ENCODE assay signal across 14 cellular contexts in genomic region chr3:123635220-123635619, GRCh38. TPM values are rescaled to one million over a fixed set of nuclear protein-coding genes. Genes with fewer than 3 reads are reported as not detected.
DNase-seq lines count a peak whose midpoint lies in the region; ATAC-seq and TF ChIP-seq lines count a peak whose summit lies in the region.
"Had no signal": no experiment of that assay in that cellular context is flagged by ENCODE, and none has a peak within 500 bp of the region (broad histone marks: within the 10 kb centered on the region; RNA-seq: fewer than 3 reads in every experiment).

No MANE protein-coding gene starts in this region.

- no peaks in the 10 kb centered on the region for H3F3A ChIP-seq in MM.1S (ENCODE audit: insufficient read depth, low read length)

- peaks cover 38% of the 10 kb centered on the region for H3K4me1 Mint-ChIP-seq in endodermal cell
- H3K4me1 Mint-ChIP-seq in progenitor cell of endocrine pancreas (ENCODE audit: low read depth), result peaks cover 43% of the 10 kb centered on the region
- H3K4me1 Mint-ChIP-seq in activated T-helper 1 cell treated with anti-CD3 and anti-CD28 coated beads, Interleukin-12 subunit alpha, Interleukin-12 subunit beta, Interleukin-2, Interleukin-4 antibody, amounts not matched to agents 30 ng/mL and 10 ng/mL and 1 ng/mL, durations not matched to agents 14 hours and 24 hours and 36 hours (ENCODE audit: low read depth), result no peaks in the 10 kb centered on the region
- H3K4me1 Mint-ChIP-seq: B cell had no signal

- H3K9me3 ChIP-seq in endodermal cell (ENCODE audit: control insufficient read depth, low read length), result no peaks in the 10 kb centered on the region
- H3K9me3 ChIP-seq in MM.1S (replicated peaks; ENCODE audit: insufficient read depth, low read length), result no peaks in the 10 kb centered on the region

- no peak overlapping the region for H3K4me2 ChIP-seq in MM.1S (ENCODE audit: low read depth, low read length)

- no peaks in the 10 kb centered on the region for H3K79me2 ChIP-seq in MM.1S (ENCODE audit: low read length)

- H3K9me3 Mint-ChIP-seq in endodermal cell (no peaks in the 10 kb centered on the region), progenitor cell of endocrine pancreas (ENCODE audit: low read depth) (no peaks in the 10 kb centered on the region)
- H3K9me3 Mint-ChIP-seq in activated T-helper 1 cell treated with anti-CD3 and anti-CD28 coated beads, Interleukin-12 subunit alpha, Interleukin-12 subunit beta, Interleukin-2, Interleukin-4 antibody, amounts not matched to agents 30 ng/mL and 10 ng/mL and 1 ng/mL, durations not matched to agents 14 hours and 24 hours and 36 hours, result no peaks in the 10 kb centered on the region
- H3K9me3 Mint-ChIP-seq: activated CD4-positive, alpha-beta T cell treated with anti-CD3 and anti-CD28 coated beads, Interleukin-2, amount 10 ng/mL, durations not matched to agents 24 days and 14 days; activated T-cell treated with anti-CD3 and anti-CD28 coated beads, Interleukin-2, amount 50 U/mL, for 72 hours had no signal

- no peak overlapping the region for H2AFZ ChIP-seq in MM.1S (ENCODE audit: low read length)

- ATAC-seq in HG03469 (IDR thresholded peaks at IDR 0.05; ENCODE audit: unreplicated experiment), result no peak
- ATAC-seq: activated T-cell treated with anti-CD3 and anti-CD28 coated beads, Interleukin-2, amount 50 U/mL, for 72 hours had no signal

- no peaks in the 10 kb centered on the region for H3K36me3 ChIP-seq in endodermal cell (ENCODE audit: control insufficient read depth, insufficient read depth, low read length)
- no peaks in the 10 kb centered on the region for H3K36me3 ChIP-seq in MM.1S (replicated peaks; ENCODE audit: insufficient read depth, low read length)

- intact Hi-C loops in activated T-helper 1 cell treated with anti-CD3 and anti-CD28 coated beads, Interleukin-12 subunit alpha, Interleukin-12 subunit beta, Interleukin-2, Interleukin-4 antibody, amounts not matched to agents 30 ng/mL and 10 ng/mL and 1 ng/mL, durations not matched to agents 14 hours and 24 hours and 36 hours (cut with micrococcal nuclease), result no loop called here

- TF ChIP-seq CTCF in endodermal cell (conservative IDR thresholded peaks at IDR 0.05), result no peak
- TF ChIP-seq CTCF in progenitor cell of endocrine pancreas (IDR thresholded peaks at IDR 0.05; ENCODE audit: unreplicated experiment), result no peak
- TF ChIP-seq CTCF in MM.1S (IDR thresholded peaks at IDR 0.05; ENCODE audit: low read length), result no peak

- H3K27me3 Mint-ChIP-seq in endodermal cell (ENCODE audit: insufficient read depth) (no peaks in the 10 kb centered on the region), progenitor cell of endocrine pancreas (peaks cover 2% of the 10 kb centered on the region)
- peaks cover 2% of the 10 kb centered on the region for H3K27me3 Mint-ChIP-seq in activated T-helper 1 cell treated with anti-CD3 and anti-CD28 coated beads, Interleukin-12 subunit alpha, Interleukin-12 subunit beta, Interleukin-2, Interleukin-4 antibody, amounts not matched to agents 30 ng/mL and 10 ng/mL and 1 ng/mL, durations not matched to agents 14 hours and 24 hours and 36 hours (ENCODE audit: insufficient read depth)
- H3K27me3 Mint-ChIP-seq: activated CD4-positive, alpha-beta T cell treated with anti-CD3 and anti-CD28 coated beads, Interleukin-2, amount 10 ng/mL, durations not matched to agents 24 days and 14 days; B cell had no signal

- no peak overlapping the region for H3K4me3 Mint-ChIP-seq in endodermal cell
- H3K4me3 Mint-ChIP-seq in progenitor cell of endocrine pancreas (ENCODE audit: low read depth), result no peak overlapping the region
- H3K4me3 Mint-ChIP-seq in activated T-helper 1 cell treated with anti-CD3 and anti-CD28 coated beads, Interleukin-12 subunit alpha, Interleukin-12 subunit beta, Interleukin-2, Interleukin-4 antibody, amounts not matched to agents 30 ng/mL and 10 ng/mL and 1 ng/mL, durations not matched to agents 14 hours and 24 hours and 36 hours, result no peak overlapping the region
- H3K4me3 Mint-ChIP-seq: activated CD4-positive, alpha-beta T cell treated with anti-CD3 and anti-CD28 coated beads, Interleukin-2, amount 10 ng/mL, durations not matched to agents 24 days and 14 days; activated T-cell treated with anti-CD3 and anti-CD28 coated beads, Interleukin-2, amount 50 U/mL, for 72 hours; B cell had no signal

- H3K4me3 ChIP-seq in endodermal cell (ENCODE audit: low read length) (no peak overlapping the region), MM.1S (ENCODE audit: low read length) (no peak overlapping the region)

- no peaks in the 10 kb centered on the region for H4K20me1 ChIP-seq in MM.1S (ENCODE audit: insufficient read depth, low read length)

- no peaks in the 10 kb centered on the region for H3K9me2 ChIP-seq in MM.1S (replicated peaks; ENCODE audit: insufficient read depth, low read length)

- H3K36me3 Mint-ChIP-seq in endodermal cell (ENCODE audit: low read depth) (no peaks in the 10 kb centered on the region), progenitor cell of endocrine pancreas (ENCODE audit: insufficient read depth) (peaks cover 5% of the 10 kb centered on the region)
- no peaks in the 10 kb centered on the region for H3K36me3 Mint-ChIP-seq in activated T-helper 1 cell treated with anti-CD3 and anti-CD28 coated beads, Interleukin-12 subunit alpha, Interleukin-12 subunit beta, Interleukin-2, Interleukin-4 antibody, amounts not matched to agents 30 ng/mL and 10 ng/mL and 1 ng/mL, durations not matched to agents 14 hours and 24 hours and 36 hours (ENCODE audit: low read depth)

- H3K27ac Mint-ChIP-seq in endodermal cell, result no peak overlapping the region
- peak overlapping the region; percentile 59 for H3K27ac Mint-ChIP-seq in progenitor cell of endocrine pancreas
- H3K27ac Mint-ChIP-seq in activated T-helper 1 cell treated with anti-CD3 and anti-CD28 coated beads, Interleukin-12 subunit alpha, Interleukin-12 subunit beta, Interleukin-2, Interleukin-4 antibody, amounts not matched to agents 30 ng/mL and 10 ng/mL and 1 ng/mL, durations not matched to agents 14 hours and 24 hours and 36 hours, result no peak overlapping the region
- H3K27ac Mint-ChIP-seq: activated CD4-positive, alpha-beta T cell treated with anti-CD3 and anti-CD28 coated beads, Interleukin-2, amount 10 ng/mL, durations not matched to agents 24 days and 14 days; activated T-cell treated with anti-CD3 and anti-CD28 coated beads, Interleukin-2, amount 50 U/mL, for 72 hours; B cell had no signal

- H3K9ac ChIP-seq in endodermal cell (ENCODE audit: extremely low read depth, low read length, poor library complexity, severe bottlenecking) (no peak overlapping the region), MM.1S (ENCODE audit: low read length) (no peak overlapping the region)

- H3K27me3 ChIP-seq in endodermal cell (ENCODE audit: control insufficient read depth, insufficient read depth, low read length, poor library complexity, severe bottlenecking), result no peaks in the 10 kb centered on the region
- no peaks in the 10 kb centered on the region for H3K27me3 ChIP-seq in MM.1S (replicated peaks; ENCODE audit: insufficient read depth, low read length)

- H3K27ac ChIP-seq in endodermal cell (ENCODE audit: low read depth, low read length) (no peak overlapping the region), MM.1S (ENCODE audit: low read length) (no peak overlapping the region)

- 89 to 97% methylated on average over 4 of the region's 4 CpGs for WGBS in endodermal cell (ENCODE audit: insufficient coverage in 1 of 2, insufficient read length in 1 of 2), 2 experiments

- H3K4me1 ChIP-seq in endodermal cell (ENCODE audit: control insufficient read depth, insufficient read depth, low read length), result peaks cover 8% of the 10 kb centered on the region
- H3K4me1 ChIP-seq in MM.1S (ENCODE audit: low read length), result no peaks in the 10 kb centered on the region

- DNase-seq in Daoy (ENCODE audit: low read depth) (peak; percentile 85), NCI-H2029 treated with DMSO at 0.1 percent for 48 hours (lab: John Stamatoyannopoulos, UW) (peak; percentile 55), endodermal cell (peak; percentile 53), progenitor cell of endocrine pancreas (ENCODE audit: low spot score, unreplicated experiment) (no peak), MM.1S (no peak), NCI-H226 (no peak)
- DNase-seq in activated T-helper 1 cell treated with anti-CD3 and anti-CD28 coated beads, Interleukin-12 subunit alpha, Interleukin-12 subunit beta, Interleukin-2, Interleukin-4 antibody, amounts not matched to agents 30 ng/mL and 10 ng/mL and 1 ng/mL, durations not matched to agents 14 hours and 24 hours and 36 hours (ENCODE audit: low spot score), result no peak
- DNase-seq: activated CD4-positive, alpha-beta T cell treated with anti-CD3 and anti-CD28 coated beads, Interleukin-2, amount 10 ng/mL, durations not matched to agents 24 days and 14 days; activated T-cell treated with anti-CD3 and anti-CD28 coated beads, Interleukin-2, amount 50 U/mL, for 72 hours; DND-41; HCEC 1CT; NCI-H1105 treated with DMSO at 0.1 percent for 48 hours had no signal

RNA-seq across cellular contexts. Expression of gene HACD2, which starts 50.4 kb away (rescaled TPM):
- 23.1 and 26.7 TPM in 2 replicates for total RNA-seq in Daoy (2014; rRNA removed; shearing (Covaris generic))
- total RNA-seq in endodermal cell (10 to 100 TPM; 32.5 to 48.7 TPM), progenitor cell of endocrine pancreas (54.4 and 57.6 TPM in 2 replicates)
- 29.0 TPM for polyA plus RNA-seq in endodermal cell (2013, experiment 1 of 2)
- polyA plus RNA-seq in endodermal cell (2013, experiment 2 of 2), result 29.4 TPM
- 31.5 TPM in 2 replicates for total RNA-seq in activated T-helper 1 cell treated with anti-CD3 and anti-CD28 coated beads, Interleukin-12 subunit alpha, Interleukin-12 subunit beta, Interleukin-2, Interleukin-4 antibody, amounts not matched to agents 30 ng/mL and 10 ng/mL and 1 ng/mL, durations not matched to agents 14 hours and 24 hours and 36 hours

Comparison
In these comparisons a context has a peak if more than half of its experiments do, and no peak if none do; other contexts are left out.
1. DNase-seq: peak in Daoy (single experiment), NCI-H2029 treated with DMSO at 0.1 percent for 48 hours (single experiment) and endodermal cell (single experiment); none in progenitor cell of endocrine pancreas (single experiment), MM.1S (single experiment), NCI-H226 (single experiment) and activated T-helper 1 cell treated with anti-CD3 and anti-CD28 coated beads, Interleukin-12 subunit alpha, Interleukin-12 subunit beta, Interleukin-2, Interleukin-4 antibody, amounts not matched to agents 30 ng/mL and 10 ng/mL and 1 ng/mL, durations not matched to agents 14 hours and 24 hours and 36 hours (single experiment).